In the genomic region with DNA sequence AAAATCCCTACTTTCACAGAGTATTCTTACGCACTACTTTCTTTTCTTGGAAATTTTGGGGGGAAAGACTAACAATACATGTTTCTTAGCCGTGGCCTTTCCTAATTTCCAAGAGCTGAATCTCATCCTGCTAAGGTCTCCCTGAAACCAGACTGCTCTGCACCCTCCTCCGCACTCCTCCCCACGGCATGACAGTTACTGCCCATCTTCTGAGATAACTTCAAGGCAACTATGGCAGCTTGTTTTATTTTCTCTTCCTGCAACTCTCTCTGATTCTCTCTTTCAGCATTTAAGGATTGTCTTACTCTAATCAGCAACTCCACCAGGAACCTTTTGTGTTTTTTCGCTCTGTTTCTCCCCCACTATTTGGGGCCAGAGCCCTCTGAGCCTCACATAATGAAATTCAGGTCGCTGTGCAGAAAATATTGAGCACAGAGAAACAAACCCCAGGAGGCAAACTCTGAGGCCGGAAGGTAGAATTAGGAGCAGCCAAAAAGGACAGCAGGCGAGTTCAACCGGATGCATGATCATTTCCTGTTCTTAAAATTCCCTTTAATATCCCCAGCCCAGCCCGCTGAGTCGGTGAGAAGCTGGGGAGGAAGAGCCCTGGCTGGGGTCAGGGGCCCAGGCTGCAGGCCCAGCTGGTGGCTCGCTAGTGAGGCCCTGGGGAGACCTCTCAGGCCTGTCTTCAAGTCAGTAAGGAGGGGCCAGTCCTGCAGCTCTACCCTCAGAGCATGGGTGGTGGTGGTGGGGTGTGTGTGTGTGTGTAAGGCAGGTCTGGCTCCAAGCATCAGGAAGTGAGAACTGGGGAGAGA, we compare ENCODE assay signal across 1 cellular context.
TF ChIP-seq lines count a peak whose summit lies in the region.

No MANE protein-coding gene starts in this region.

TF ChIP-seq in H1, 55 proteins besides CTCF, POLR2A, EP300 and RAD21 (continued from another document):
- TF ChIP-seq, protein P1, sequence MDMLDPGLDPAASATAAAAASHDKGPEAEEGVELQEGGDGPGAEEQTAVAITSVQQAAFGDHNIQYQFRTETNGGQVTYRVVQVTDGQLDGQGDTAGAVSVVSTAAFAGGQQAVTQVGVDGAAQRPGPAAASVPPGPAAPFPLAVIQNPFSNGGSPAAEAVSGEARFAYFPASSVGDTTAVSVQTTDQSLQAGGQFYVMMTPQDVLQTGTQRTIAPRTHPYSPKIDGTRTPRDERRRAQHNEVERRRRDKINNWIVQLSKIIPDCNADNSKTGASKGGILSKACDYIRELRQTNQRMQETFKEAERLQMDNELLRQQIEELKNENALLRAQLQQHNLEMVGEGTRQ (IDR thresholded peaks at IDR 0.05; ENCODE audit: low read length): no peak
- TF ChIP-seq SAP30 (IDR thresholded peaks at IDR 0.05; ENCODE audit: insufficient read depth, insufficient replicate concordance, low read length) (no peak), SRF (IDR thresholded peaks at IDR 0.05; ENCODE audit: low read depth, low read length) (no peak), ZNF274 (IDR thresholded peaks at IDR 0.05; ENCODE audit: borderline replicate concordance, extremely low read depth, low read length) (no peak), MAFK (IDR thresholded peaks at IDR 0.05; ENCODE audit: low read depth, low read length) (no peak), ATF2 (IDR thresholded peaks at IDR 0.05; ENCODE audit: low read length) (no peak), RXRA (IDR thresholded peaks at IDR 0.05; ENCODE audit: insufficient read depth, low read depth, low read length) (no peak), ASH2L (IDR thresholded peaks at IDR 0.05; ENCODE audit: low read length) (no peak)
